11 cellular contexts compared by ENCODE assay signal in the genomic region with DNA sequence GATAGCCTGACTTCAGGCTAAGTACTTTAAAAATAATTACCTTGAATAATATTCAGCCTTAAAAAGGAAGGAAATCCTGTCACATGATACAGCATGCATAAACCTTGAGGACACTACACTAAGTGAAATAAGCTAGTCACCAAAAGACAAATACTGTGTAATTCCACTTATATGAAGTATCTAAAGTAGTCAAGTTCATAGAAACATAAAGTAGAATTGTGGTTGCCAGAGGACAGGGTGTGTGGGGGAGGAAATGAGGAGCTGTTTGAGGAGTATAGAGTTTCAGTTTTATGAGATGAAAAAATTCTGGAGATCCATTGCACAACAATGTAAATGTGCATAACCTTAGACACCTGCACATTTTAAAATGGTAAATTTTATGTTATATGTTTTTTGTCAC. TPM values are rescaled to one million over a fixed set of nuclear protein-coding genes. Genes with fewer than 3 reads are reported as not detected.
DNase-seq lines count a peak whose midpoint lies in the region; ATAC-seq, FAIRE-seq and TF ChIP-seq lines count a peak whose summit lies in the region.
"Had no signal": no experiment of that assay in that cellular context is flagged by ENCODE, and none has a peak within 500 bp of the region (broad histone marks: within the 10 kb centered on the region; RNA-seq: fewer than 3 reads in every experiment).

No MANE protein-coding gene starts in this region.

- TF ChIP-seq CTCF in A673 (conservative IDR thresholded peaks at IDR 0.05; ENCODE audit: low read depth, low read length) (no peak), bronchial epithelial cell (IDR thresholded peaks at IDR 0.05; ENCODE audit: insufficient read depth, low read length, severe bottlenecking) (no peak), foreskin keratinocyte (conservative IDR thresholded peaks at IDR 0.05) (no peak), osteocyte (IDR thresholded peaks at IDR 0.05) (no peak)

- peaks cover 29% of the 10 kb centered on the region for H3K27me3 Mint-ChIP-seq in osteocyte (ENCODE audit: unreplicated experiment)

- intact Hi-C loops in A673 (cut with micrococcal nuclease; ENCODE audit: unreplicated experiment): loop anchor here (2.0 to 5.0 kb wide), 2 partner anchors 763 to 908 kb away; no protein-coding TSS in a partner anchor

- FAIRE-seq in bronchial epithelial cell (lab: Jason Lieb, UNC): no peak

- H3K9me3 Mint-ChIP-seq in osteocyte (ENCODE audit: unreplicated experiment): no peaks in the 10 kb centered on the region

- DNase-seq in A673 (ENCODE audit: low spot score) (peak; percentile 73), DMS53 treated with DMSO at 0.1 percent for 48 hours (lab: John Stamatoyannopoulos, UW; ENCODE audit: unreplicated experiment) (peak; percentile 55), NCI-H510A (lab: John Stamatoyannopoulos, UW) (peak; percentile 17), bronchial epithelial cell (ENCODE audit: low read depth) (peak; percentile 81), foreskin keratinocyte (no peak), osteocyte (ENCODE audit: extremely low spot score, unreplicated experiment) (no peak)
- DNase-seq: stomach had no signal

- ATAC-seq in GM21576 (IDR thresholded peaks at IDR 0.05; ENCODE audit: unreplicated experiment): no peak
- no peak for ATAC-seq in GM21737 (IDR thresholded peaks at IDR 0.05; ENCODE audit: unreplicated experiment)
- ATAC-seq in foreskin keratinocyte: no peak

- BruUV-seq in A673 (replicated peaks; lab: Mats Ljungman, UMichigan): no TSS peak

- peaks cover 6% of the 10 kb centered on the region for H3K4me1 Mint-ChIP-seq in osteocyte (ENCODE audit: unreplicated experiment)

- H3K36me3 ChIP-seq in A673 (ENCODE audit: insufficient read depth, low read length, poor library complexity, severe bottlenecking) (no peaks in the 10 kb centered on the region), bronchial epithelial cell (ENCODE audit: control insufficient read depth, insufficient read depth, low read length) (no peaks in the 10 kb centered on the region)
- H3K36me3 ChIP-seq: stomach had no signal

- H3K27ac Mint-ChIP-seq in osteocyte (ENCODE audit: unreplicated experiment): no peak overlapping the region

- CTCF ChIA-PET in A673 (lab: Charles Lee): no interaction called here

- POLR2A ChIA-PET in A673 (lab: Charles Lee; ENCODE audit: low non-redundant PET): no interaction called here

- H3K36me3 Mint-ChIP-seq in osteocyte (ENCODE audit: unreplicated experiment): no peaks in the 10 kb centered on the region

- peak overlapping the region; percentile 21 for H3K27ac ChIP-seq in A673 (ENCODE audit: low read depth, low read length, poor library complexity, severe bottlenecking)
- H3K27ac ChIP-seq in foreskin keratinocyte: no peak overlapping the region
- H3K27ac ChIP-seq: C4-2B, stomach had no signal

- H3K4me3 ChIP-seq in A673 (ENCODE audit: low read depth, low read length, poor library complexity, severe bottlenecking) (no peak overlapping the region), bronchial epithelial cell (ENCODE audit: low read depth, low read length) (no peak overlapping the region)
- H3K4me3 ChIP-seq: stomach had no signal

- H3K27me3 ChIP-seq in A673 (replicated peaks; ENCODE audit: insufficient read depth, low read depth, low read length, poor library complexity) (no peaks in the 10 kb centered on the region), bronchial epithelial cell (ENCODE audit: control insufficient read depth, insufficient read depth, low read length) (no peaks in the 10 kb centered on the region), foreskin keratinocyte (no peaks in the 10 kb centered on the region)
- H3K27me3 ChIP-seq: stomach had no signal

- H3K4me1 ChIP-seq in A673 (ENCODE audit: insufficient read depth, low read length, poor library complexity, severe bottlenecking): peaks cover 33% of the 10 kb centered on the region
- peaks cover 9% of the 10 kb centered on the region for H3K4me1 ChIP-seq in foreskin keratinocyte

- no peaks in the 10 kb centered on the region for H3K9me3 ChIP-seq in A673 (ENCODE audit: low read depth, low read length, poor library complexity, severe bottlenecking)
- H3K9me3 ChIP-seq: stomach had no signal

- no peak overlapping the region for H3K4me3 Mint-ChIP-seq in osteocyte (ENCODE audit: unreplicated experiment)

RNA-seq across cellular contexts. Expression of a gene that starts 5.6 kb away (rescaled TPM):
- total RNA-seq in A673 (2021) (not detected in 2 replicates), bronchial epithelial cell (0.13 TPM in 1 of 2 replicates, not detected in the other), foreskin keratinocyte (0.07 TPM in 1 of 2 replicates, not detected in the other), osteocyte (not detected in 2 replicates)
- 0.04 TPM in 1 of 2 replicates, not detected in the other for polyA plus RNA-seq in foreskin keratinocyte
- total RNA-seq: kidney epithelial cell had no signal

Comparison
In these comparisons a context has a peak if more than half of its experiments do, and no peak if none do; other contexts are left out.
1. DNase-seq: peak in A673 (single experiment), DMS53 treated with DMSO at 0.1 percent for 48 hours (single experiment), NCI-H510A (single experiment) and bronchial epithelial cell (single experiment); none in foreskin keratinocyte (0 of 2) and osteocyte (single experiment).